In the genomic region with DNA sequence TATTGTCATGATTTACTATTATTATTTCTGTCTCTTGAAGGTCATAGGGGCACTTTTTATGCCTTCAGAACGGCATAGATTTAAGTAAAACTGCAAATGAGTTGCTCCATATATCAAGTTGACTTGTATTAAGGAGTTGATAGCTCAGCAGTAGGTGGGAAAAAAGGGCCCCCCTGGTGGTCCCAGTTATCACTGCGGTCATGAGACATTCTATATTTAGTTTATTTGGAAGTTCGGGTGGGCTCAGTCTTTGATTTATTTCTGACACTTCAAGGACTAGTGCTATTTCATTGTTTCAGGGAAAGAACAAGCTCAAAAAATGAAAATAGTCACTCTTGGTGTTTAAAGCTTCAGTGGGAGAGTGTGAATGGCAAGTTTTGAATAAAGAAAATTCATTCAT, we compare ENCODE assay signal across 29 cellular contexts.
DNase-seq lines count a peak whose midpoint lies in the region; ATAC-seq and TF ChIP-seq lines count a peak whose summit lies in the region.
"Had no signal": no experiment of that assay in that cellular context is flagged by ENCODE, and none has a peak within 500 bp of the region (broad histone marks: within the 10 kb centered on the region; RNA-seq: fewer than 3 reads in every experiment).

No MANE protein-coding gene starts in this region.

- no peaks in the 10 kb centered on the region for H3K9me3 Mint-ChIP-seq in activated CD8-positive, alpha-beta T cell treated with anti-CD3 and anti-CD28 coated beads for 36 hours
- H3K9me3 Mint-ChIP-seq in activated CD8-positive, alpha-beta T cell treated with anti-CD3 and anti-CD28 coated beads, Interleukin-2, amount 10 ng/mL, durations not matched to agents 7 days and 5 days (ENCODE audit: insufficient read depth), result no peaks in the 10 kb centered on the region
- no peaks in the 10 kb centered on the region for H3K9me3 Mint-ChIP-seq in type B pancreatic cell
- H3K9me3 Mint-ChIP-seq: activated CD4-positive, alpha-beta T cell treated with anti-CD3 and anti-CD28 coated beads, Interleukin-2, amount 10 ng/mL, durations not matched to agents 7 days and 5 days; stimulated activated memory B cell treated with anti-CD40 and anti-IgM and Interleukin-4, amounts not matched to agents 10 μg/mL and 1 μg/mL and 100 μg/mL, for 72 hours had no signal

- TF ChIP-seq CTCF in activated CD8-positive, alpha-beta T cell treated with anti-CD3 and anti-CD28 coated beads for 36 hours (IDR thresholded peaks at IDR 0.05), result no peak
- TF ChIP-seq CTCF in WERI-Rb-1 (IDR thresholded peaks at IDR 0.05; ENCODE audit: low read depth, low read length) (no peak), type B pancreatic cell (conservative IDR thresholded peaks at IDR 0.05) (peak; percentile 66)

- CTCF ChIA-PET in activated CD8-positive, alpha-beta T cell treated with anti-CD3 and anti-CD28 coated beads for 36 hours (lab: Charles Lee), result interaction anchor here (0.8 to 1.0 kb wide), 2 partner anchors 158 to 164 kb away, joined by 3 to 6 read pairs; no protein-coding TSS in a partner anchor
- CTCF ChIA-PET in activated CD8-positive, alpha-beta T cell treated with anti-CD3 and anti-CD28 coated beads, Interleukin-2, amount 10 ng/mL, durations not matched to agents 7 days and 5 days (lab: Charles Lee), result interaction anchor here (1.9 kb wide), 1 partner anchor 12 kb away, joined by 5 read pairs; no protein-coding TSS in a partner anchor

- H3K36me3 Mint-ChIP-seq in activated CD8-positive, alpha-beta T cell treated with anti-CD3 and anti-CD28 coated beads for 36 hours (ENCODE audit: low read depth), result no peaks in the 10 kb centered on the region
- no peaks in the 10 kb centered on the region for H3K36me3 Mint-ChIP-seq in activated CD8-positive, alpha-beta T cell treated with anti-CD3 and anti-CD28 coated beads, Interleukin-2, amount 10 ng/mL, durations not matched to agents 7 days and 5 days (ENCODE audit: low read depth)
- no peaks in the 10 kb centered on the region for H3K36me3 Mint-ChIP-seq in type B pancreatic cell
- H3K36me3 Mint-ChIP-seq: activated naive CD8-positive, alpha-beta T cell; stimulated activated memory B cell treated with anti-CD40 and anti-IgM and Interleukin-4, amounts not matched to agents 10 μg/mL and 1 μg/mL and 100 μg/mL, for 72 hours had no signal

- ATAC-seq in activated CD8-positive, alpha-beta T cell treated with anti-CD3 and anti-CD28 coated beads for 36 hours, result no peak
- ATAC-seq in activated CD8-positive, alpha-beta T cell treated with anti-CD3 and anti-CD28 coated beads, Interleukin-2, amount 10 ng/mL, durations not matched to agents 7 days and 5 days, result no peak
- no peak for ATAC-seq in HG03175 (IDR thresholded peaks at IDR 0.05; ENCODE audit: unreplicated experiment)
- ATAC-seq: stimulated activated memory B cell treated with anti-CD40 and anti-IgM and Interleukin-4, amounts not matched to agents 10 μg/mL and 1 μg/mL and 100 μg/mL, for 72 hours; T-helper 17 cell had no signal

- no peaks in the 10 kb centered on the region for H3K9me3 ChIP-seq in WERI-Rb-1 (ENCODE audit: severe bottlenecking)
- H3K9me3 ChIP-seq: BLaER1, MG63, Peyer's patch, SJSA1, testis, uterus had no signal

- POLR2A ChIA-PET in activated CD8-positive, alpha-beta T cell treated with anti-CD3 and anti-CD28 coated beads for 36 hours (lab: Charles Lee), result no interaction called here
- POLR2A ChIA-PET in activated CD8-positive, alpha-beta T cell treated with anti-CD3 and anti-CD28 coated beads, Interleukin-2, amount 10 ng/mL, durations not matched to agents 7 days and 5 days (lab: Charles Lee), result no interaction called here

- H3K27ac Mint-ChIP-seq in activated CD8-positive, alpha-beta T cell treated with anti-CD3 and anti-CD28 coated beads for 36 hours, result no peak overlapping the region
- no peak overlapping the region for H3K27ac Mint-ChIP-seq in activated CD8-positive, alpha-beta T cell treated with anti-CD3 and anti-CD28 coated beads, Interleukin-2, amount 10 ng/mL, durations not matched to agents 7 days and 5 days
- H3K27ac Mint-ChIP-seq in type B pancreatic cell, result no peak overlapping the region
- H3K27ac Mint-ChIP-seq: activated CD4-positive, alpha-beta T cell treated with anti-CD3 and anti-CD28 coated beads, Interleukin-2, amount 10 ng/mL, durations not matched to agents 7 days and 5 days; activated naive CD8-positive, alpha-beta T cell; stimulated activated memory B cell treated with anti-CD40 and anti-IgM and Interleukin-4, amounts not matched to agents 10 μg/mL and 1 μg/mL and 100 μg/mL, for 72 hours; T-helper 17 cell had no signal

- intact Hi-C loops in activated CD8-positive, alpha-beta T cell treated with anti-CD3 and anti-CD28 coated beads for 36 hours (cut with micrococcal nuclease), result loop anchor here (10.0 kb wide), 1 partner anchor 55 kb away; no protein-coding TSS in a partner anchor

- H3K27ac ChIP-seq in WERI-Rb-1, result no peak overlapping the region
- H3K27ac ChIP-seq: BLaER1, Peyer's patch, SJSA1, testis, uterus had no signal

- no peaks in the 10 kb centered on the region for H3K4me1 Mint-ChIP-seq in activated CD8-positive, alpha-beta T cell treated with anti-CD3 and anti-CD28 coated beads for 36 hours (ENCODE audit: low read depth)
- H3K4me1 Mint-ChIP-seq in activated CD8-positive, alpha-beta T cell treated with anti-CD3 and anti-CD28 coated beads, Interleukin-2, amount 10 ng/mL, durations not matched to agents 7 days and 5 days (ENCODE audit: low read depth), result no peaks in the 10 kb centered on the region
- no peaks in the 10 kb centered on the region for H3K4me1 Mint-ChIP-seq in type B pancreatic cell (ENCODE audit: unreplicated experiment)
- H3K4me1 Mint-ChIP-seq: activated CD4-positive, alpha-beta T cell treated with anti-CD3 and anti-CD28 coated beads, Interleukin-2, amount 10 ng/mL, durations not matched to agents 7 days and 5 days; stimulated activated memory B cell treated with anti-CD40 and anti-IgM and Interleukin-4, amounts not matched to agents 10 μg/mL and 1 μg/mL and 100 μg/mL, for 72 hours; T-helper 17 cell had no signal

- H3K4me3 Mint-ChIP-seq in activated CD8-positive, alpha-beta T cell treated with anti-CD3 and anti-CD28 coated beads for 36 hours, result no peak overlapping the region
- H3K4me3 Mint-ChIP-seq in activated CD8-positive, alpha-beta T cell treated with anti-CD3 and anti-CD28 coated beads, Interleukin-2, amount 10 ng/mL, durations not matched to agents 7 days and 5 days, result no peak overlapping the region
- H3K4me3 Mint-ChIP-seq in type B pancreatic cell, result no peak overlapping the region
- H3K4me3 Mint-ChIP-seq: activated CD4-positive, alpha-beta T cell treated with anti-CD3 and anti-CD28 coated beads, Interleukin-2, amount 10 ng/mL, durations not matched to agents 7 days and 5 days; activated naive CD8-positive, alpha-beta T cell; stimulated activated memory B cell treated with anti-CD40 and anti-IgM and Interleukin-4, amounts not matched to agents 10 μg/mL and 1 μg/mL and 100 μg/mL, for 72 hours; T-helper 17 cell had no signal

- DNase-seq in activated CD8-positive, alpha-beta T cell treated with anti-CD3 and anti-CD28 coated beads for 36 hours, result peak; percentile 2
- no peak for DNase-seq in activated CD8-positive, alpha-beta T cell treated with anti-CD3 and anti-CD28 coated beads, Interleukin-2, amount 10 ng/mL, durations not matched to agents 7 days and 5 days
- DNase-seq in WERI-Rb-1 (peak; percentile 25), left kidney (ENCODE audit: low read depth, low spot score) (peak; percentile 18), type B pancreatic cell (ENCODE audit: extremely low spot score, unreplicated experiment) (no peak), RPMI8226 (no peak)
- DNase-seq in activated CD4-positive, alpha-beta T cell treated with anti-CD3 and anti-CD28 coated beads for 48 hours, result no peak
- DNase-seq: ACHN; activated CD4-positive, alpha-beta T cell treated with anti-CD3 and anti-CD28 coated beads, Interleukin-2, amount 10 ng/mL, durations not matched to agents 7 days and 5 days; aorta; central memory CD4-positive, alpha-beta T cell; COR-L47; head of caudate nucleus; mammary epithelial cell; MG63; NCI-H1417 treated with DMSO at 0.1 percent for 48 hours; NCI-H2081 treated with DMSO at 0.1 percent for 48 hours; NCI-H510A; nucleus accumbens; Peyer's patch; stimulated activated CD4-positive, alpha-beta T cell treated with anti-CD3 and anti-CD28 coated beads, Interleukin-2, amount 100 ng/mL, for 48 hours; T-helper 17 cell; testis; uterus had no signal

- H3K36me3 ChIP-seq in WERI-Rb-1, result no peaks in the 10 kb centered on the region
- H3K36me3 ChIP-seq: BLaER1, MG63, Peyer's patch, SJSA1, uterus had no signal

- no peak overlapping the region for H3K4me3 ChIP-seq in WERI-Rb-1 (ENCODE audit: low read depth, low read length)
- H3K4me3 ChIP-seq: BLaER1, MG63, Peyer's patch, SJSA1, testis, uterus had no signal

- no peaks in the 10 kb centered on the region for H3K27me3 ChIP-seq in WERI-Rb-1 (ENCODE audit: insufficient read depth, low read depth, severe bottlenecking)
- H3K27me3 ChIP-seq: BLaER1, MG63, Peyer's patch, SJSA1, testis, uterus had no signal

- peaks cover 4% of the 10 kb centered on the region for H3K27me3 Mint-ChIP-seq in activated CD8-positive, alpha-beta T cell treated with anti-CD3 and anti-CD28 coated beads for 36 hours
- H3K27me3 Mint-ChIP-seq in activated CD8-positive, alpha-beta T cell treated with anti-CD3 and anti-CD28 coated beads, Interleukin-2, amount 10 ng/mL, durations not matched to agents 7 days and 5 days (ENCODE audit: low read depth), result peaks cover 12% of the 10 kb centered on the region
- H3K27me3 Mint-ChIP-seq in type B pancreatic cell, result no peaks in the 10 kb centered on the region
- H3K27me3 Mint-ChIP-seq: stimulated activated memory B cell treated with anti-CD40 and anti-IgM and Interleukin-4, amounts not matched to agents 10 μg/mL and 1 μg/mL and 100 μg/mL, for 72 hours had no signal

Comparison
In these comparisons a context has a peak if more than half of its experiments do, and no peak if none do; other contexts are left out.
1. DNase-seq: peak in activated CD8-positive, alpha-beta T cell treated with anti-CD3 and anti-CD28 coated beads for 36 hours (single experiment), WERI-Rb-1 (single experiment) and left kidney (single experiment); none in activated CD8-positive, alpha-beta T cell treated with anti-CD3 and anti-CD28 coated beads, Interleukin-2, amount 10 ng/mL, durations not matched to agents 7 days and 5 days (single experiment), type B pancreatic cell (single experiment), RPMI8226 (single experiment) and activated CD4-positive, alpha-beta T cell treated with anti-CD3 and anti-CD28 coated beads for 48 hours (single experiment).